15 cellular contexts compared by ENCODE assay signal in the genomic region with DNA sequence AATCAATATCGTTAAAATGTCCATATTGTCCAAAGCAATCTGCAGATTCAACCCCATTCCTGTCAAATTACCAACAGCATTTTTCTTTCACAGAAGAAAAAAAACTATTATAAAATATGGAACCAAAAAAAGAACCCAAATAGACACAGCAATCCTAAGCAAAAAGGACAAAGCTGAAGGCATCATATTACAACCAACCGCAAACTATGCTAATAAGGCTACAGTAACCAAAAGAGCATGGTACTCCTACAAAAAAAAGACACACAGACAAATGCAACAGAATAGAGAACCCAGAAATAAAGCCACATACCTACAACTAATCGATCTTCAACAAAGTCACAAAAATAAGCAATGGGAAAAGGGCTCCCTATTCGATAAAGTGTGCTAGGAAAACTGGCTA.
"Had no signal": no experiment of that assay in that cellular context is flagged by ENCODE, and none has a peak within 500 bp of the region (broad histone marks: within the 10 kb centered on the region; RNA-seq: fewer than 3 reads in every experiment).

No MANE protein-coding gene starts in this region.

- H3K4me1 ChIP-seq: suprapubic skin had no signal

- H3K4me2 ChIP-seq: neural progenitor cell had no signal

- H3K27ac Mint-ChIP-seq: activated B cell treated with CpG ODN at 0.5 μM for 24 hours; activated naive CD4-positive, alpha-beta T cell treated with anti-CD3 and anti-CD28 coated beads, Interleukin-2, amount 50 U/mL, for 24 hours; activated T-cell treated with anti-CD3 and anti-CD28 coated beads, Interleukin-2, amount 50 U/mL, for 24 hours; neural progenitor cell; T-helper 17 cell had no signal

- H3K9me3 Mint-ChIP-seq: activated naive CD4-positive, alpha-beta T cell treated with anti-CD3 and anti-CD28 coated beads, Interleukin-2, amount 50 U/mL, for 24 hours; activated T-cell treated with anti-CD3 and anti-CD28 coated beads, Interleukin-2, amount 50 U/mL, for 24 hours had no signal

- H3K27me3 ChIP-seq: esophagus squamous epithelium, neural progenitor cell, pancreas, suprapubic skin, upper lobe of left lung had no signal

- H3K9ac ChIP-seq: neural progenitor cell had no signal

- ATAC-seq: pancreas; stimulated activated naive CD8-positive, alpha-beta T cell treated with anti-CD3 and anti-CD28 coated beads, Interleukin-15, Interleukin-2, amounts not matched to agents 100 U/mL and 50 U/mL, for 24 hours; T-helper 17 cell had no signal

- H3K27ac ChIP-seq: esophagus squamous epithelium, neural progenitor cell, pancreas, suprapubic skin, upper lobe of left lung had no signal

- H3K36me3 ChIP-seq: esophagus squamous epithelium, neural progenitor cell, pancreas, suprapubic skin, upper lobe of left lung had no signal

- H3K4me1 Mint-ChIP-seq: neural progenitor cell had no signal

- H2AFZ ChIP-seq: neural progenitor cell had no signal

- H3K4me3 ChIP-seq: esophagus squamous epithelium, neural progenitor cell, pancreas, suprapubic skin, upper lobe of left lung had no signal

- H3K9me3 ChIP-seq: esophagus squamous epithelium, pancreas, suprapubic skin, upper lobe of left lung had no signal

- DNase-seq: activated B cell treated with CpG ODN at 0.5 μM for 24 hours; activated effector memory CD4-positive, alpha-beta T cell treated with Interleukin-2 at 50 U/mL for 16 hours; activated T-cell treated with anti-CD3 and anti-CD28 coated beads, Interleukin-2, amount 50 U/mL, for 24 hours; amygdala; esophagus squamous epithelium; kidney glomerular epithelial cell; pancreas; stimulated activated CD4-positive, alpha-beta T cell treated with anti-CD3 and anti-CD28 coated beads, Interleukin-4, amount 100 ng/mL, for 1 hour; stimulated activated CD8-positive, alpha-beta memory T cell treated with anti-CD3 and anti-CD28 coated beads, Interleukin-4, amount 100 ng/mL, for 48 hours; stimulated activated naive CD8-positive, alpha-beta T cell treated with anti-CD3 and anti-CD28 coated beads, Interleukin-15, Interleukin-2, amounts not matched to agents 100 U/mL and 50 U/mL, for 24 hours; T-helper 17 cell; upper lobe of left lung had no signal

- H3K4me3 Mint-ChIP-seq: activated B cell treated with CpG ODN at 0.5 μM for 24 hours; activated naive CD4-positive, alpha-beta T cell treated with anti-CD3 and anti-CD28 coated beads, Interleukin-2, amount 50 U/mL, for 24 hours; activated T-cell treated with anti-CD3 and anti-CD28 coated beads, Interleukin-2, amount 50 U/mL, for 24 hours; neural progenitor cell; T-helper 17 cell had no signal

- H3K27me3 Mint-ChIP-seq: activated B cell treated with CpG ODN at 0.5 μM for 24 hours; activated naive CD4-positive, alpha-beta T cell treated with anti-CD3 and anti-CD28 coated beads, Interleukin-2, amount 50 U/mL, for 24 hours; activated T-cell treated with anti-CD3 and anti-CD28 coated beads, Interleukin-2, amount 50 U/mL, for 24 hours; T-helper 17 cell had no signal
